ENCODE assay signal across 22 cellular contexts in the genomic region with DNA sequence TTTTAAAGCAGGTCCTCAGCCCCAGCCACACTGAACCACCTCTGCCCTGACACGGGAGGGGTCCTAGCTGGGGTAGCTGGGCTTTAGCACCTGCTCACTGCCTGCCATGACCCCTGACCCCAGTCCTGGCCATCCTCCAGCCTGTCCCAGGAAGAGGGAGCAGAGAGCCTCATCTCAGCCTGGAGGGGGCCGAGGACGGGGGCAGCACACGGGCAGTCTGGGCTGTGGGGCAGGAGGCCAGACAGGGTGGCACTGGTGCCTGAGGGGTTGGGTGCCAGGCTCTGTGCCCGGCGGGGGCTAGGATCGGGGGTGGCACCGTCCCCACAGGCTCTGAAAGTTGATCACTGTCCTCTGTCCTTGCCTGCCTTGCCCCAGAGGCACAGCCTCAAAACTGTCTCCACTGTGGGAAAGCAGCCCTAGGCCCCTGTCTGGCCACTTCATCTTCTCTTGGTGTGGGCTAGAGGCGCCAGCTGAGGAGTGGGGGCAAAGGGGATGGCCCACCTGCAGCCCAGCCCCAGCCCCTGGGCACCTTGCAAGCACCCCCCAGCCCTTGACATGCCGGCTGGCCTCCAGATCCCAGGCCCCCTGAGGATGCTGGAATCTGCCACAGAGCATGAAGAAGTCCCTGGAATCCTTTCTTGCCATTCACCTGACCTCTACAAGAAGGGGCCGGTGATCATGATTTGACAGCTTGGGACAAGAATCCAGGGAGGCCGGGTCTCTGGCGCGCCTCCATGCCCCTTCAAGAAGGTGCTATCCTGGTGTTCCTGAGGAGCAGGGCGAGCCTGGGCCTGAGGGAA. TPM values are rescaled to one million over a fixed set of nuclear protein-coding genes. Genes with fewer than 3 reads are reported as not detected.
"Had no signal": no experiment of that assay in that cellular context is flagged by ENCODE, and none has a peak within 500 bp of the region (broad histone marks: within the 10 kb centered on the region; RNA-seq: fewer than 3 reads in every experiment).

No MANE protein-coding gene starts in this region.

- H3K4me2 ChIP-seq: hepatocyte had no signal

- H3K79me2 ChIP-seq: hepatocyte had no signal

- H3K27me3 ChIP-seq: body of pancreas, foreskin keratinocyte, hepatocyte, left lung, neutrophil, upper lobe of left lung had no signal

- H2AFZ ChIP-seq: hepatocyte had no signal

- ATAC-seq: body of pancreas; foreskin keratinocyte; left lung; natural killer cell treated with Interleukin-12 subunit alpha and Interleukin-12 subunit beta and Interleukin-15 and Interleukin-18, amount 100 ng/mL, for 72 hours; T-cell; WTC11 had no signal

- H3K36me3 ChIP-seq: neutrophil had no signal

- H3K9me3 ChIP-seq: body of pancreas, left lung, neutrophil, thoracic aorta, upper lobe of left lung had no signal

- H3K27ac ChIP-seq: body of pancreas, foreskin keratinocyte, hepatocyte, left lung, neutrophil, thoracic aorta, upper lobe of left lung had no signal

- H3K4me3 ChIP-seq: body of pancreas, hepatocyte, left lung, thoracic aorta, upper lobe of left lung had no signal

- H3K4me1 ChIP-seq: foreskin keratinocyte had no signal

- DNase-seq: activated gamma-delta T cell treated with Interleukin-2 at 50 U/mL for 16 hours; activated T-cell treated with anti-CD3 and anti-CD28 coated beads, Interleukin-2, amount 50 U/mL, for 1 hour; anterior cingulate cortex; body of pancreas; caudate nucleus; dermis blood vessel endothelial cell; effector CD8-positive, alpha-beta T cell; glutamatergic neuron; immature natural killer cell; kidney glomerular epithelial cell; stimulated activated CD4-positive, alpha-beta T cell treated with anti-CD3 and anti-CD28 coated beads, Interleukin-4, amount 100 ng/mL, for 1 hour; stimulated activated naive CD4-positive, alpha-beta T cell; T-cell had no signal

RNA-seq across cellular contexts. Expression of gene NPTX1, which starts 45.8 kb away (rescaled TPM):
- total RNA-seq: renal cortical epithelial cell had no signal
- polyA plus RNA-seq: foreskin keratinocyte had no signal
